Comparison of ENCODE assay signal across 7 cellular contexts in the genomic region with DNA sequence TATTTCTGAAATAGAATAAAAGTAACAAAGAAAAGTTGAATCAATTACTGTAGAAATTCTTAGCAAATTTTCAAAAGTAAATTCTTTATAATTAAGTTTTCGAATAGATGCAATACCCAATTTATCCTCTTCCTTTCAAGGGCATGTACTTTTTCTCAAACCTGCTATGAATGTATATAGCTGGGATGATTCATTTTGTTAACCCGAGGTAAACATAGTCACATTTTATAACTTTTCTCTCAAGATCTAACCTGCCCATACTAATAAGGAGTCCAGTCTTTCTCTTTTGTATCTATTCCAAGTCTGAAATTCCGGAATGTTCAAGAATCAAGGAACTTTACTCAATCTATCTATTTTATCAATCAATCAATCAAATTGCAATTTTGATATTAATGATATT.
"Had no signal": no experiment of that assay in that cellular context is flagged by ENCODE, and none has a peak within 500 bp of the region (broad histone marks: within the 10 kb centered on the region; RNA-seq: fewer than 3 reads in every experiment).

No MANE protein-coding gene starts in this region.

- H2AFZ ChIP-seq: GM23338 had no signal

- H3K4me2 ChIP-seq: GM23338 had no signal

- H3K4me3 ChIP-seq: GM23338 had no signal

- DNase-seq: H9, HCEC 1CT, IMR-90 had no signal

- ATAC-seq: GM23338 had no signal

- FAIRE-seq: H1, H54, HTR-8/SVneo had no signal
